ENCODE assay signal across 8 cellular contexts in the genomic region with DNA sequence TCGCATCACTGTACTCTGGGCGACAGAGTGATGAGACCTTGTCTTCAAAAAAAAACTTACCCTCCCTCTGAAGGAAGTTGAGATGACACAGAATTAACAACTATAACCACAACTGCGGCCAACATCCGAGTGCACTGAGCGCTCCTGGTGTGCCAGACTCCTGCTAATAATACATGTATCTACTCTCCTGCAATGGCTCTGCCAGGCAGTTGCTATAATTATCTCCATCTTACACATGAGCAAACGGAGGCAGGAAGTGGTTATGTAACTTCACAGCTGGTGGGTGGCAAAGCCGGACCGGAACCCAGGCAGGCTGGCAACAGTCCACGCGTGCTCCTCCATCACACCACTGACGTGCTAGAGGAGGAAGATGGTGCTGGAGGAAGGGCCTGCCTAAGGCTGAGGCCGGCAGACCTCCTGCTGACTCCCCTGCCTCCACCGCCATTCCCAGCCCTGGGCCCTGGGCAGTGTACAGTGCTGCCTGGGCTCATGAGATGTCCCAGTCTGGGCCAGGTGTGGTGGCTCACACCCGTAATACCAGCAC. TPM values are rescaled to one million over a fixed set of nuclear protein-coding genes. Genes with fewer than 3 reads are reported as not detected.
DNase-seq lines count a peak whose midpoint lies in the region; ATAC-seq, FAIRE-seq and TF ChIP-seq lines count a peak whose summit lies in the region.

No MANE protein-coding gene starts in this region.

- H3K9me3 ChIP-seq in RWPE2 (ENCODE audit: severe bottlenecking) (no peaks in the 10 kb centered on the region), small intestine (ENCODE audit: control insufficient read depth, low read depth) (no peaks in the 10 kb centered on the region)

- DNase-seq in RWPE2 (ENCODE audit: low spot score) (no peak), activated gamma-delta T cell (lab: John Stamatoyannopoulos, UW) (peak; percentile 65), Right ventricle myocardium inferior (ENCODE audit: missing footprints) (peak; percentile 92), small intestine (peak; percentile 61), NCI-H82 (lab: John Stamatoyannopoulos, UW) (no peak)

- no peak for FAIRE-seq in small intestine (lab: Jason Lieb, UNC)

- peak overlapping the region; percentile 2 for H3K27ac ChIP-seq in RWPE2 (ENCODE audit: poor library complexity, severe bottlenecking)
- H3K27ac ChIP-seq in small intestine (ENCODE audit: low read depth in 1 of 2, low read length in 1 of 2) = peak overlapping the region; percentile 44 to 77

- peaks cover 14% of the 10 kb centered on the region for H3K36me3 ChIP-seq in RWPE2 (ENCODE audit: low read depth)
- H3K36me3 ChIP-seq in small intestine (ENCODE audit: control insufficient read depth in 2 of 2, insufficient read depth in 2 of 2, low read length in 2 of 2) = no peaks in the 10 kb centered on the region

- H3K27me3 ChIP-seq in RWPE2 (ENCODE audit: insufficient read depth, poor library complexity, severe bottlenecking) = no peaks in the 10 kb centered on the region
- no peaks in the 10 kb centered on the region for H3K27me3 ChIP-seq in small intestine (ENCODE audit: control insufficient read depth in 2 of 2, insufficient read depth in 2 of 2, low read length in 2 of 2)

- H3K4me3 ChIP-seq in RWPE2 (ENCODE audit: severe bottlenecking) = no peak overlapping the region
- no peak overlapping the region for H3K4me3 ChIP-seq in small intestine (ENCODE audit: low read depth in 1 of 2, low read length in 2 of 2)

- H3K4me1 ChIP-seq in RWPE2 (ENCODE audit: insufficient read depth, poor library complexity, severe bottlenecking) = no peaks in the 10 kb centered on the region
- H3K4me1 ChIP-seq in small intestine (ENCODE audit: control insufficient read depth in 2 of 2, insufficient read depth in 1 of 2, low read depth in 1 of 2, low read length in 1 of 2) = no peaks in the 10 kb centered on the region

- TF ChIP-seq CTCF in RWPE2 (IDR thresholded peaks at IDR 0.05; ENCODE audit: poor library complexity, severe bottlenecking) = no peak

- WGBS in small intestine, 3 donors = 55 to 75% (median 64%) methylated on average over 14 of the region's 14 CpGs

- ATAC-seq in GM18511 (IDR thresholded peaks at IDR 0.05; ENCODE audit: unreplicated experiment) = peak; percentile 87
- peak; percentile 50 for ATAC-seq in HG03439 (IDR thresholded peaks at IDR 0.05; ENCODE audit: unreplicated experiment)
- ATAC-seq in RWPE2 (ENCODE audit: low read depth) = peak; percentile 33; the same call in 1 of the 3 replicates
- ATAC-seq in Right ventricle myocardium inferior = peak; percentile 94
- no peak for ATAC-seq in HG03095 (IDR thresholded peaks at IDR 0.05; ENCODE audit: unreplicated experiment)

- intact Hi-C loops in Right ventricle myocardium inferior (cut with DNase I) = no loop called here

RNA-seq across cellular contexts. Expression of gene XRCC1, which starts 12.6 kb away (rescaled TPM):
- total RNA-seq in Right ventricle myocardium inferior = 12.2 TPM
- 10 to 100 TPM in 2 of 3 donors, 1 to 10 TPM in 1; 9.7 to 19.5 (median 12.5) TPM for polyA plus RNA-seq in small intestine

RNA-seq across cellular contexts. Expression of gene PINLYP, which starts 12.8 kb away (rescaled TPM):
- 2.2 TPM for total RNA-seq in Right ventricle myocardium inferior
- polyA plus RNA-seq in small intestine = 1 to 10 TPM; 5.1 to 9.9 (median 8.3) TPM

RNA-seq across cellular contexts. Expression of gene ZNF575, which starts 29.8 kb away (rescaled TPM):
- 1.8 TPM for total RNA-seq in Right ventricle myocardium inferior
- polyA plus RNA-seq in small intestine = 1 to 10 TPM; 1.1 to 2.4 (median 1.3) TPM

RNA-seq across cellular contexts. Expression of gene IRGQ, which starts 33.2 kb away (rescaled TPM):
- 16.2 TPM for total RNA-seq in Right ventricle myocardium inferior
- 1 to 10 TPM; 2.0 to 5.6 (median 2.2) TPM for polyA plus RNA-seq in small intestine

RNA-seq across cellular contexts. Expression of gene ZNF576, which starts 33.6 kb away (rescaled TPM):
- total RNA-seq in Right ventricle myocardium inferior = 9.3 TPM
- polyA plus RNA-seq in small intestine = 10 to 100 TPM; 14.9 to 24.2 (median 19.5) TPM

Comparison
In these comparisons a context has a peak if more than half of its experiments do, and no peak if none do; other contexts are left out.
1. DNase-seq: peak in activated gamma-delta T cell (single experiment), Right ventricle myocardium inferior (single experiment) and small intestine (single experiment); none in RWPE2 (single experiment) and NCI-H82 (single experiment).